14 cellular contexts compared by ENCODE assay signal in genomic region chr10:121188005-121188404, GRCh38.
DNase-seq lines count a peak whose midpoint lies in the region; ATAC-seq and TF ChIP-seq lines count a peak whose summit lies in the region.
"Had no signal": no experiment of that assay in that cellular context is flagged by ENCODE, and none has a peak within 500 bp of the region (broad histone marks: within the 10 kb centered on the region; RNA-seq: fewer than 3 reads in every experiment).

No MANE protein-coding gene starts in this region.

- peaks cover 16% of the 10 kb centered on the region for H3K27me3 Mint-ChIP-seq in endodermal cell (ENCODE audit: insufficient read depth)
- H3K27me3 Mint-ChIP-seq: activated CD4-positive, alpha-beta T cell treated with anti-CD3 and anti-CD28 coated beads for 36 hours; central memory CD8-positive, alpha-beta T cell had no signal

- no peak for DNase-seq in Right ventricle myocardium inferior (ENCODE audit: missing footprints)
- no peak for DNase-seq in left cardiac atrium
- DNase-seq in endodermal cell: no peak
- peak; percentile 18 for DNase-seq in mucosa of gallbladder (ENCODE audit: low spot score)
- peak; percentile 28 for DNase-seq in transverse colon
- DNase-seq in HK-2 (ENCODE audit: unreplicated experiment): no peak
- DNase-seq in NCI-H2107 treated with DMSO at 0.1 percent for 48 hours (lab: John Stamatoyannopoulos, UW; ENCODE audit: unreplicated experiment): no peak
- DNase-seq: activated CD4-positive, alpha-beta T cell treated with anti-CD3 and anti-CD28 coated beads for 36 hours; lower lobe of right lung; NCI-H1105 treated with DMSO at 0.1 percent for 48 hours; retina had no signal

- H3K9me3 ChIP-seq in endodermal cell (ENCODE audit: control insufficient read depth, low read length) (no peaks in the 10 kb centered on the region), transverse colon (no peaks in the 10 kb centered on the region)
- H3K9me3 ChIP-seq: lower lobe of right lung had no signal

- peak; percentile 40 for TF ChIP-seq CTCF in endodermal cell (conservative IDR thresholded peaks at IDR 0.05)
- peak in 4 of 5 experiments; percentile 17 to 50 (median 30) for TF ChIP-seq CTCF in transverse colon (IDR thresholded peaks at IDR 0.05)

- no peak overlapping the region for H3K4me3 Mint-ChIP-seq in endodermal cell
- H3K4me3 Mint-ChIP-seq: activated CD4-positive, alpha-beta T cell treated with anti-CD3 and anti-CD28 coated beads for 36 hours; central memory CD8-positive, alpha-beta T cell had no signal

- H3K9me3 Mint-ChIP-seq in endodermal cell: no peaks in the 10 kb centered on the region
- H3K9me3 Mint-ChIP-seq: central memory CD8-positive, alpha-beta T cell had no signal

- H3K36me3 Mint-ChIP-seq in endodermal cell (ENCODE audit: low read depth): no peaks in the 10 kb centered on the region

- no peaks in the 10 kb centered on the region for H3K36me3 ChIP-seq in endodermal cell (ENCODE audit: control insufficient read depth, insufficient read depth, low read length)
- H3K36me3 ChIP-seq in transverse colon: no peaks in the 10 kb centered on the region
- H3K36me3 ChIP-seq: lower lobe of right lung had no signal

- intact Hi-C loops in Right ventricle myocardium inferior (cut with DNase I) (no loop called here), left cardiac atrium (cut with DNase I) (no loop called here), transverse colon (cut with DNase I; ENCODE audit: low total_unique reads) (no loop called here)

- TF ChIP-seq EP300 in transverse colon (IDR thresholded peaks at IDR 0.05; ENCODE audit: low read depth): no peak

- H3K27ac ChIP-seq in endodermal cell (ENCODE audit: low read depth, low read length) (no peak overlapping the region), transverse colon (peak overlapping the region in 2 of 4 donors; percentile 42 to 60)
- H3K27ac ChIP-seq: lower lobe of right lung had no signal

- no peak overlapping the region for H3K9ac ChIP-seq in endodermal cell (ENCODE audit: extremely low read depth, low read length, poor library complexity, severe bottlenecking)

- ATAC-seq in Right ventricle myocardium inferior: peak; percentile 28
- ATAC-seq in left cardiac atrium: no peak
- no peak for ATAC-seq in HG02840 (IDR thresholded peaks at IDR 0.05; ENCODE audit: low FRiP score, unreplicated experiment)
- ATAC-seq: activated CD4-positive, alpha-beta T cell treated with anti-CD3 and anti-CD28 coated beads for 36 hours had no signal

- peaks cover 48% of the 10 kb centered on the region for H3K4me1 Mint-ChIP-seq in endodermal cell
- H3K4me1 Mint-ChIP-seq: activated CD4-positive, alpha-beta T cell treated with anti-CD3 and anti-CD28 coated beads for 36 hours; central memory CD8-positive, alpha-beta T cell had no signal

- TF ChIP-seq POLR2A in transverse colon (IDR thresholded peaks at IDR 0.05): no peak

- WGBS in endodermal cell (ENCODE audit: insufficient coverage in 1 of 2, insufficient read length in 1 of 2), 2 experiments: 47 to 79% methylated on average over 3 to 6 of the region's 6 CpGs
- WGBS in transverse colon (ENCODE audit: low coverage in 1 of 2), 2 donors: 21 to 27% methylated on average over 4 to 6 of the region's 6 CpGs

- peak overlapping the region; percentile 32 for H3K4me3 ChIP-seq in endodermal cell (ENCODE audit: low read length)
- no peak overlapping the region for H3K4me3 ChIP-seq in transverse colon
- H3K4me3 ChIP-seq: lower lobe of right lung had no signal

- in situ Hi-C loops in transverse colon (cut with MboI; ENCODE audit: low pct_ligation_motif_present in 1 of 4, low pct_unique_long_range_greater_than_20kb in 1 of 4, low sequenced_read_pairs in 3 of 4): no loop called here

- peak overlapping the region; percentile 83 for H3K27ac Mint-ChIP-seq in endodermal cell
- H3K27ac Mint-ChIP-seq: activated CD4-positive, alpha-beta T cell treated with anti-CD3 and anti-CD28 coated beads for 36 hours; activated T-helper 2 cell treated with anti-CD3 and anti-CD28 coated beads, Interferon-gamma antibody, Interleukin-2, Interleukin-4, amounts not matched to agents 10 μg/mL and 5 μg/mL and 100 μg/mL, durations not matched to agents 14 hours and 24 hours and 36 hours had no signal

- H3K4me1 ChIP-seq in endodermal cell (ENCODE audit: control insufficient read depth, insufficient read depth, low read length) (peaks cover 16% of the 10 kb centered on the region), transverse colon (peaks cover 2 to 13% (median 7%) of the 10 kb centered on the region in 4 donors)

- H3K27me3 ChIP-seq in endodermal cell (ENCODE audit: control insufficient read depth, insufficient read depth, low read length, poor library complexity, severe bottlenecking) (peaks cover 27% of the 10 kb centered on the region), transverse colon (no peaks in the 10 kb centered on the region)

Comparison
In these comparisons a context has a peak if more than half of its experiments do, and no peak if none do; other contexts are left out.
1. DNase-seq: peak in mucosa of gallbladder (single experiment) and transverse colon (single experiment); none in Right ventricle myocardium inferior (single experiment), left cardiac atrium (single experiment), endodermal cell (single experiment), HK-2 (single experiment) and NCI-H2107 treated with DMSO at 0.1 percent for 48 hours (single experiment).